15 cellular contexts compared by ENCODE assay signal in genomic region chr1:165443539-165444289, GRCh38. TPM values are rescaled to one million over a fixed set of nuclear protein-coding genes. Genes with fewer than 3 reads are reported as not detected.
DNase-seq lines count a peak whose midpoint lies in the region; ATAC-seq and TF ChIP-seq lines count a peak whose summit lies in the region.
"Had no signal": no experiment of that assay in that cellular context is flagged by ENCODE, and none has a peak within 500 bp of the region (broad histone marks: within the 10 kb centered on the region; RNA-seq: fewer than 3 reads in every experiment).

No MANE protein-coding gene starts in this region.

- ATAC-seq in GM23338 (peak; percentile 50), T-helper 17 cell (peak; percentile 25), right cardiac atrium (peak; percentile 79 to 82), GM21737 (IDR thresholded peaks at IDR 0.05; ENCODE audit: unreplicated experiment) (no peak), HG03571 (IDR thresholded peaks at IDR 0.05; ENCODE audit: unreplicated experiment) (no peak)

- no peaks in the 10 kb centered on the region for H3K79me2 ChIP-seq in GM23338 (replicated peaks; ENCODE audit: insufficient read depth)

- intact Hi-C loops in right cardiac atrium (cut with DNase I) = no loop called here

- H3K27ac ChIP-seq in GM23338 (ENCODE audit: low read depth) = no peak overlapping the region
- H3K27ac ChIP-seq in right cardiac atrium (ENCODE audit: low read length) = peak overlapping the region; percentile 14
- H3K27ac ChIP-seq: Peyer's patch had no signal

- H3K4me3 Mint-ChIP-seq in GM23338 = no peak overlapping the region; the same call in 2 of the 3 replicates
- peak overlapping the region; percentile 39 for H3K4me3 Mint-ChIP-seq in T-helper 17 cell

- no peaks in the 10 kb centered on the region for H3K36me3 Mint-ChIP-seq in GM23338 (ENCODE audit: low read depth)
- H3K36me3 Mint-ChIP-seq in T-helper 17 cell (ENCODE audit: low read depth) = peaks cover 2% of the 10 kb centered on the region
- H3K36me3 Mint-ChIP-seq: CD4-positive, CD25-positive, alpha-beta regulatory T cell had no signal

- H3F3A ChIP-seq in GM23338 (replicated peaks; ENCODE audit: low read depth) = no peaks in the 10 kb centered on the region

- peak overlapping the region; percentile 56 for H3K4me3 ChIP-seq in GM23338
- peak overlapping the region; percentile 59 for H3K4me3 ChIP-seq in right cardiac atrium (ENCODE audit: low read length)

- H3K27me3 ChIP-seq in GM23338 (ENCODE audit: insufficient read depth) (peaks cover 93% of the 10 kb centered on the region), right cardiac atrium (ENCODE audit: control insufficient read depth, insufficient read depth) (no peaks in the 10 kb centered on the region)
- H3K27me3 ChIP-seq: Peyer's patch had no signal

- 11% methylated on average over 8 of the region's 8 CpGs for WGBS in right cardiac atrium

- H3K27me3 Mint-ChIP-seq in GM23338 (ENCODE audit: insufficient read depth, low read depth, poor library complexity) = peaks cover 9% of the 10 kb centered on the region
- peaks cover 48% of the 10 kb centered on the region for H3K27me3 Mint-ChIP-seq in T-helper 17 cell

- H3K9me3 ChIP-seq in T-helper 17 cell (ENCODE audit: control insufficient read depth, low read length, poor library complexity, severe bottlenecking) (no peaks in the 10 kb centered on the region), right cardiac atrium (ENCODE audit: control insufficient read depth, low read length) (no peaks in the 10 kb centered on the region)
- H3K9me3 ChIP-seq: Peyer's patch had no signal

- peak overlapping the region; percentile 79 for H3K4me2 ChIP-seq in GM23338

- H3K4me1 ChIP-seq in GM23338 (ENCODE audit: insufficient read depth) (peaks cover 36% of the 10 kb centered on the region), right cardiac atrium (ENCODE audit: control insufficient read depth, insufficient read depth, low read length) (peaks cover 4% of the 10 kb centered on the region)
- H3K4me1 ChIP-seq: Peyer's patch had no signal

- H3K27ac Mint-ChIP-seq in GM23338 (no peak overlapping the region), T-helper 17 cell (no peak overlapping the region)
- H3K27ac Mint-ChIP-seq: progenitor cell of endocrine pancreas had no signal

- peak; percentile 39 for DNase-seq in GM23338 (ENCODE audit: low spot score)
- DNase-seq in T-helper 17 cell = no peak
- peak; percentile 43 to 76 (median 76) for DNase-seq in right cardiac atrium
- DNase-seq in pons (ENCODE audit: low spot score) = peak; percentile 63
- DNase-seq in NCI-H1105 treated with DMSO at 0.1 percent for 48 hours (lab: John Stamatoyannopoulos, UW) = no peak
- no peak for DNase-seq in ureter (ENCODE audit: low spot score)
- DNase-seq: activated gamma-delta T cell; effector memory CD4-positive, alpha-beta T cell; NCI-H1436 treated with DMSO at 0.1 percent for 48 hours; Peyer's patch had no signal

- H4K20me1 ChIP-seq in GM23338 (replicated peaks; ENCODE audit: insufficient read depth) = no peaks in the 10 kb centered on the region; the same call in 1 of the 2 replicates

- H3K36me3 ChIP-seq in GM23338 (ENCODE audit: insufficient read depth) = no peaks in the 10 kb centered on the region
- H3K36me3 ChIP-seq: Peyer's patch had no signal

- no peaks in the 10 kb centered on the region for H3K9me2 ChIP-seq in GM23338 (ENCODE audit: insufficient read depth)

- H3K4me1 Mint-ChIP-seq in GM23338 = peaks cover 10% of the 10 kb centered on the region
- peaks cover 3% of the 10 kb centered on the region for H3K4me1 Mint-ChIP-seq in T-helper 17 cell

- H2AFZ ChIP-seq in GM23338 = no peak overlapping the region

- no peaks in the 10 kb centered on the region for H3K9me3 Mint-ChIP-seq in GM23338

- TF ChIP-seq CTCF in GM23338 (conservative IDR thresholded peaks at IDR 0.05; ENCODE audit: low read depth in 2 of 2) = no peak

TF ChIP-seq in GM23338, 12 proteins besides CTCF, POLR2A, EP300 and RAD21 (continues in another document):
- TF ChIP-seq REST (IDR thresholded peaks at IDR 0.05; ENCODE audit: unreplicated experiment) (no peak), CREB1 (CRISPR knock-in tag; IDR thresholded peaks at IDR 0.05; ENCODE audit: low read depth) (no peak), ZNF331 (CRISPR knock-in tag; IDR thresholded peaks at IDR 0.05; ENCODE audit: low read depth) (no peak), EZH2 (IDR thresholded peaks at IDR 0.05; ENCODE audit: low read depth, unreplicated experiment) (no peak), ETS1 (IDR thresholded peaks at IDR 0.05) (no peak), EZH2phosphoT487 (IDR thresholded peaks at IDR 0.05; ENCODE audit: unreplicated experiment) (no peak)

RNA-seq across cellular contexts. Expression of gene RXRG, which starts 1.2 kb away (rescaled TPM):
- total RNA-seq in GM23338 (2014; rRNA removed; shearing (Covaris generic)) = not detected in 2 replicates
- polyA plus RNA-seq in GM23338 (2016; fragmentation: Nextera tagmentation; extraction: Ambion mirVana) (not detected in 2 replicates), right cardiac atrium (1.4 TPM)
- total RNA-seq in T-helper 17 cell (not detected), right cardiac atrium (1 to 10 TPM; 2.1 to 4.7 (median 3.9) TPM), ureter (0.86 TPM)
- total RNA-seq: CD4-positive, CD25-positive, alpha-beta regulatory T cell; HT1080 had no signal

Comparison
In these comparisons a context has a peak if more than half of its experiments do, and no peak if none do; other contexts are left out.
1. ATAC-seq: peak in GM23338 (single experiment), T-helper 17 cell (single experiment) and right cardiac atrium (2 of 2); none in GM21737 (single experiment) and HG03571 (single experiment).
2. DNase-seq: peak in GM23338 (single experiment), right cardiac atrium (3 of 3) and pons (single experiment); none in T-helper 17 cell (0 of 3), NCI-H1105 treated with DMSO at 0.1 percent for 48 hours (single experiment) and ureter (single experiment).